Comparison of ENCODE assay signal across 36 cellular contexts in genomic region chr1:238895911-238896310, GRCh38.
DNase-seq lines count a peak whose midpoint lies in the region; ATAC-seq and TF ChIP-seq lines count a peak whose summit lies in the region.
"Had no signal": no experiment of that assay in that cellular context is flagged by ENCODE, and none has a peak within 500 bp of the region (broad histone marks: within the 10 kb centered on the region; RNA-seq: fewer than 3 reads in every experiment).

No MANE protein-coding gene starts in this region.

- TF ChIP-seq RAD21 in SK-N-SH (IDR thresholded peaks at IDR 0.05; ENCODE audit: low read length), result no peak

- H4K20me1 ChIP-seq in SK-N-SH (ENCODE audit: insufficient read depth) (no peaks in the 10 kb centered on the region), OCI-LY7 (ENCODE audit: insufficient read depth, low read length) (no peaks in the 10 kb centered on the region)

- H3K27me3 Mint-ChIP-seq in HFFc6 (ENCODE audit: insufficient read depth), result no peaks in the 10 kb centered on the region; the same call in 1 of the 2 replicates
- H3K27me3 Mint-ChIP-seq: activated CD4-positive, alpha-beta T cell treated with anti-CD3 and anti-CD28 coated beads, Interleukin-2, amount 10 ng/mL, durations not matched to agents 24 days and 14 days; activated naive CD8-positive, alpha-beta T cell; IgD-negative memory B cell; T-cell had no signal

- no peaks in the 10 kb centered on the region for H3K36me3 ChIP-seq in SK-N-SH (replicated peaks in 1 of 2; ENCODE audit: control insufficient read depth in 1 of 2, insufficient read depth in 2 of 2, low read length in 1 of 2)
- H3K36me3 ChIP-seq in OCI-LY7 (ENCODE audit: insufficient read depth, low read length), result no peaks in the 10 kb centered on the region
- H3K36me3 ChIP-seq: cardiac muscle cell, heart left ventricle, lower lobe of right lung, sigmoid colon, SJSA1, transverse colon had no signal

- no peak overlapping the region for H2AFZ ChIP-seq in SK-N-SH (ENCODE audit: low read depth)
- H2AFZ ChIP-seq in OCI-LY7 (ENCODE audit: low read length), result no peak overlapping the region

- H3K27me3 ChIP-seq in SK-N-SH (ENCODE audit: insufficient read depth), result no peaks in the 10 kb centered on the region
- H3K27me3 ChIP-seq: cardiac muscle cell, heart left ventricle, sigmoid colon, SJSA1, transverse colon had no signal

- H3K9me3 ChIP-seq in SK-N-SH (no peaks in the 10 kb centered on the region), OCI-LY7 (ENCODE audit: low read length) (no peaks in the 10 kb centered on the region)
- H3K9me3 ChIP-seq: heart left ventricle, lower lobe of right lung, psoas muscle, sigmoid colon, SJSA1, transverse colon had no signal

- H3K9ac ChIP-seq in SK-N-SH, result no peak overlapping the region

- TF ChIP-seq CTCF in SK-N-SH (IDR thresholded peaks at IDR 0.05) (no peak), OCI-LY7 (conservative IDR thresholded peaks at IDR 0.05; ENCODE audit: low read length) (no peak), HFFc6 (IDR thresholded peaks at IDR 0.05) (no peak)

- WGBS in SK-N-SH (ENCODE audit: low lambda C conversion rate), result 21% methylated on average over 2 of the region's 2 CpGs

- no peak for TF ChIP-seq EP300 in SK-N-SH (IDR thresholded peaks at IDR 0.05; ENCODE audit: borderline replicate concordance in 1 of 2, low read depth in 1 of 2, low read length in 1 of 2)

- H3K9me3 Mint-ChIP-seq in HFFc6, result peaks cover 10% of the 10 kb centered on the region; the same call in 1 of the 2 replicates
- H3K9me3 Mint-ChIP-seq: nephron had no signal

- DNase-seq in SK-N-SH (no peak), RPMI7951 (ENCODE audit: low read depth) (peak; percentile 6), glomerular visceral epithelial cell (ENCODE audit: extremely low spot score) (peak; percentile 62), OCI-LY7 (ENCODE audit: low spot score) (no peak), HFFc6 (no peak), activated gamma-delta T cell treated with Interleukin-2 at 50 U/mL for 16 hours (no peak)
- no peak for DNase-seq in stimulated activated CD4-positive, alpha-beta T cell treated with anti-CD3 and anti-CD28 coated beads, Interleukin-4, amount 100 ng/mL, for 24 hours
- DNase-seq: activated CD4-positive, alpha-beta T cell treated with anti-CD3 and anti-CD28 coated beads, Interleukin-2, amount 10 ng/mL, durations not matched to agents 24 days and 14 days; activated effector memory CD4-positive, alpha-beta T cell treated with Interleukin-2 at 50 U/mL for 16 hours; activated T-cell treated with anti-CD3 and anti-CD28 coated beads, Interleukin-2, amount 50 U/mL, for 1 hour; C1 segment of cervical spinal cord; effector memory CD4-positive, alpha-beta T cell; H7; heart left ventricle; lower lobe of right lung; mucosa of descending colon; NCI-H1105; NCI-H1930; NCI-H2171 treated with DMSO at 0.1 percent for 48 hours; NCI-H526; psoas muscle; sigmoid colon; stimulated activated CD4-positive, alpha-beta T cell treated with anti-CD3 and anti-CD28 coated beads, Interleukin-12 subunit alpha, Interleukin-12 subunit beta, amount 100 ng/mL, for 4 hours; stimulated activated CD4-positive, alpha-beta T cell treated with anti-CD3 and anti-CD28 coated beads, Interleukin-4, amount 100 ng/mL, for 1 hour; T-cell; transverse colon had no signal

- H3K27ac Mint-ChIP-seq in HFFc6, result no peak overlapping the region
- H3K27ac Mint-ChIP-seq: activated CD4-positive, alpha-beta T cell treated with anti-CD3 and anti-CD28 coated beads, Interleukin-2, amount 10 ng/mL, durations not matched to agents 24 days and 14 days; activated naive CD8-positive, alpha-beta T cell; IgD-negative memory B cell; nephron; stimulated activated effector memory CD8-positive, alpha-beta T cell treated with anti-CD3 and anti-CD28 coated beads, Interleukin-12 subunit alpha, Interleukin-12 subunit beta, amount 100 ng/mL, for 72 hours; T-cell had no signal

- H3K4me3 ChIP-seq in SK-N-SH (ENCODE audit: low read depth in 2 of 2, low read length in 1 of 2), result no peak overlapping the region
- no peak overlapping the region for H3K4me3 ChIP-seq in OCI-LY7 (ENCODE audit: low read depth, low read length, poor library complexity, severe bottlenecking)
- H3K4me3 ChIP-seq: cardiac muscle cell, coronary artery, heart left ventricle, lower lobe of right lung, mucosa of descending colon, psoas muscle, sigmoid colon, SJSA1, transverse colon had no signal

- H3K4me2 ChIP-seq in SK-N-SH (no peak overlapping the region), OCI-LY7 (ENCODE audit: low read length) (no peak overlapping the region)

- H3K4me1 Mint-ChIP-seq in HFFc6 (ENCODE audit: low read depth), result peaks cover 37% of the 10 kb centered on the region
- H3K4me1 Mint-ChIP-seq: activated CD4-positive, alpha-beta T cell treated with anti-CD3 and anti-CD28 coated beads, Interleukin-2, amount 10 ng/mL, durations not matched to agents 24 days and 14 days; IgD-negative memory B cell; nephron; stimulated activated effector memory CD8-positive, alpha-beta T cell treated with anti-CD3 and anti-CD28 coated beads, Interleukin-12 subunit alpha, Interleukin-12 subunit beta, amount 100 ng/mL, for 72 hours; T-cell had no signal

- intact Hi-C loops in OCI-LY7 (cut with micrococcal nuclease; ENCODE audit: unreplicated experiment), result no loop called here

- no peaks in the 10 kb centered on the region for H3K9me2 ChIP-seq in SK-N-SH
- H3K9me2 ChIP-seq in OCI-LY7 (ENCODE audit: insufficient read depth, low read length), result no peaks in the 10 kb centered on the region

- H3K79me2 ChIP-seq in SK-N-SH (ENCODE audit: insufficient read depth) (no peaks in the 10 kb centered on the region), OCI-LY7 (ENCODE audit: insufficient read depth, low read depth, low read length) (no peaks in the 10 kb centered on the region)

- CTCF ChIA-PET in SK-N-SH (lab: Yijun Ruan, JAX) (no interaction called here), OCI-LY7 (lab: Charles Lee; ENCODE audit: unreplicated experiment) (no interaction called here)

- H3F3A ChIP-seq in SK-N-SH (replicated peaks; ENCODE audit: insufficient read depth), result no peaks in the 10 kb centered on the region

- ATAC-seq in SK-N-SH treated with all-trans-retinoic acid at 6 μM for 48 hours, result peak; percentile 27; the same call in 1 of the 3 replicates
- ATAC-seq: heart left ventricle; lower lobe of right lung; mucosa of descending colon; Panc1; psoas muscle; stimulated activated effector memory CD8-positive, alpha-beta T cell treated with anti-CD3 and anti-CD28 coated beads, Interleukin-12 subunit alpha, Interleukin-12 subunit beta, amount 100 ng/mL, for 72 hours; T-cell had no signal

- H3K36me3 Mint-ChIP-seq in HFFc6 (ENCODE audit: low read depth), result peaks cover 5% of the 10 kb centered on the region; the same call in 1 of the 2 replicates
- H3K36me3 Mint-ChIP-seq: activated naive CD8-positive, alpha-beta T cell; IgD-negative memory B cell; stimulated activated effector memory CD8-positive, alpha-beta T cell treated with anti-CD3 and anti-CD28 coated beads, Interleukin-12 subunit alpha, Interleukin-12 subunit beta, amount 100 ng/mL, for 72 hours; T-cell had no signal

- H3K4me1 ChIP-seq in SK-N-SH (ENCODE audit: control insufficient read depth in 1 of 2, insufficient read depth in 2 of 2, low read depth in 1 of 2, low read length in 1 of 2) (no peaks in the 10 kb centered on the region; a peak in 1 of 4 replicates), OCI-LY7 (ENCODE audit: insufficient read depth, low read length, poor library complexity, severe bottlenecking) (no peaks in the 10 kb centered on the region)
- H3K4me1 ChIP-seq: heart left ventricle, lower lobe of right lung, psoas muscle, sigmoid colon, SJSA1, transverse colon had no signal

- no peak overlapping the region for H3K4me3 Mint-ChIP-seq in HFFc6
- H3K4me3 Mint-ChIP-seq: activated CD4-positive, alpha-beta T cell treated with anti-CD3 and anti-CD28 coated beads, Interleukin-2, amount 10 ng/mL, durations not matched to agents 24 days and 14 days; activated naive CD8-positive, alpha-beta T cell; IgD-negative memory B cell; nephron; stimulated activated effector memory CD8-positive, alpha-beta T cell treated with anti-CD3 and anti-CD28 coated beads, Interleukin-12 subunit alpha, Interleukin-12 subunit beta, amount 100 ng/mL, for 72 hours; T-cell had no signal

- BruUV-seq in OCI-LY7 (replicated peaks; lab: Mats Ljungman, UMichigan), result no TSS peak

- H3K27ac ChIP-seq in SK-N-SH (ENCODE audit: low read depth in 2 of 2, low read length in 1 of 2), result no peak overlapping the region
- H3K27ac ChIP-seq in OCI-LY7 (ENCODE audit: low read depth, low read length, poor library complexity, severe bottlenecking), result no peak overlapping the region
- H3K27ac ChIP-seq: 22Rv1, cardiac muscle cell, coronary artery, heart left ventricle, lower lobe of right lung, psoas muscle, sigmoid colon, SJSA1, transverse colon had no signal

- POLR2A ChIA-PET in SK-N-SH (lab: Yijun Ruan, JAX), result no interaction called here
- POLR2A ChIA-PET in OCI-LY7 (lab: Charles Lee), result no interaction called here

TF ChIP-seq in SK-N-SH treated with all-trans-retinoic acid at 6 μM for 48 hours, 23 proteins besides CTCF, POLR2A, EP300 and RAD21 (continues in another document):
- no peak for TF ChIP-seq ESRRG (CRISPR knock-in tag; IDR thresholded peaks at IDR 0.05)
- TF ChIP-seq PPARA (CRISPR knock-in tag; IDR thresholded peaks at IDR 0.05; ENCODE audit: borderline replicate concordance), result no peak
- no peak for TF ChIP-seq CSDC2 (CRISPR knock-in tag; IDR thresholded peaks at IDR 0.05)

TF ChIP-seq in SK-N-SH, 30 proteins besides CTCF, POLR2A, EP300 and RAD21:
- no peak for TF ChIP-seq TAF1 (IDR thresholded peaks at IDR 0.05; ENCODE audit: borderline replicate concordance, low read depth, low read length)
- no peak for TF ChIP-seq USF2 (IDR thresholded peaks at IDR 0.05; ENCODE audit: borderline replicate concordance, low read depth, low read length)

Comparison
In these comparisons a context has a peak if more than half of its experiments do, and no peak if none do; other contexts are left out.
1. DNase-seq: peak in RPMI7951 (single experiment) and glomerular visceral epithelial cell (single experiment); none in SK-N-SH (single experiment), stimulated activated CD4-positive, alpha-beta T cell treated with anti-CD3 and anti-CD28 coated beads, Interleukin-4, amount 100 ng/mL, for 24 hours (single experiment), OCI-LY7 (single experiment), HFFc6 (single experiment) and activated gamma-delta T cell treated with Interleukin-2 at 50 U/mL for 16 hours (single experiment).